ENCODE assay signal across 1 cellular context in the genomic region with DNA sequence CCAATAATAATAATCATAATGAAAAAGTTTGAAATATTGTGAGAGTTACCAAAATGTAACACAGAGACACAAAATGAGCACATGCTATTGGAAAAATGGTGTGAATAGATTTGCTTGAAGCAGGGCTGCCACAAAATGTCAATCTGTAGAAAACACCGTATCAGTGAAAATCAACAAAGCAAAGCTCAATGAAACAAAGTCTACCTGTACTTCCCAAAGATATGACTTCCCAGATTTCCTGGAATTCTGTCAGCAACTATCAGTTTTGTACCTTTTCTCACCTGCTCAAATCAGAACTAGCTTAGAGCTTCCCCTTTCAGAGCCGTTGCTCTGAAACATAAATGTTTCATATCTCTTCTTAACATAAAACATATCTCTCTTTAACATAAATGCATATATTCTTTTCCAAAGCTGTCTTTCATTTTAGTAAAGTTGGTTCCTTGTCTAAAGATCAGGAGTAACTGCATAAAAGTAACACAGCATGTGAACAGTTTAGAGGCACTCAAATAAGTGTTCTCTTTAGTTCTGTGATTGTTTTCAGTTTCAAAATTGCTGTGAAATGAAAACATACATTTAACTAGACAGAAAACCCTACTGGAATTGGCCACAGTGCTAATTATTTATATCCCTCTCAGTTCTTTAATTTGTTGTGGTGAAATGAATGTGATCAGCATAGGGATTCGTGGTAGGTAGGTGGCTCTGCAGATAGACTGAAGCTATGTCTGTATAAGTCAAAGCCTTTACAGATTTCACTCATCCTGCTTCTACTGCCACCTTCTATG.
TF ChIP-seq lines count a peak whose summit lies in the region.

No MANE protein-coding gene starts in this region.

TF ChIP-seq in HepG2, 621 proteins besides CTCF, POLR2A, EP300 and RAD21 (continued from another document):
- TF ChIP-seq, protein P1, sequence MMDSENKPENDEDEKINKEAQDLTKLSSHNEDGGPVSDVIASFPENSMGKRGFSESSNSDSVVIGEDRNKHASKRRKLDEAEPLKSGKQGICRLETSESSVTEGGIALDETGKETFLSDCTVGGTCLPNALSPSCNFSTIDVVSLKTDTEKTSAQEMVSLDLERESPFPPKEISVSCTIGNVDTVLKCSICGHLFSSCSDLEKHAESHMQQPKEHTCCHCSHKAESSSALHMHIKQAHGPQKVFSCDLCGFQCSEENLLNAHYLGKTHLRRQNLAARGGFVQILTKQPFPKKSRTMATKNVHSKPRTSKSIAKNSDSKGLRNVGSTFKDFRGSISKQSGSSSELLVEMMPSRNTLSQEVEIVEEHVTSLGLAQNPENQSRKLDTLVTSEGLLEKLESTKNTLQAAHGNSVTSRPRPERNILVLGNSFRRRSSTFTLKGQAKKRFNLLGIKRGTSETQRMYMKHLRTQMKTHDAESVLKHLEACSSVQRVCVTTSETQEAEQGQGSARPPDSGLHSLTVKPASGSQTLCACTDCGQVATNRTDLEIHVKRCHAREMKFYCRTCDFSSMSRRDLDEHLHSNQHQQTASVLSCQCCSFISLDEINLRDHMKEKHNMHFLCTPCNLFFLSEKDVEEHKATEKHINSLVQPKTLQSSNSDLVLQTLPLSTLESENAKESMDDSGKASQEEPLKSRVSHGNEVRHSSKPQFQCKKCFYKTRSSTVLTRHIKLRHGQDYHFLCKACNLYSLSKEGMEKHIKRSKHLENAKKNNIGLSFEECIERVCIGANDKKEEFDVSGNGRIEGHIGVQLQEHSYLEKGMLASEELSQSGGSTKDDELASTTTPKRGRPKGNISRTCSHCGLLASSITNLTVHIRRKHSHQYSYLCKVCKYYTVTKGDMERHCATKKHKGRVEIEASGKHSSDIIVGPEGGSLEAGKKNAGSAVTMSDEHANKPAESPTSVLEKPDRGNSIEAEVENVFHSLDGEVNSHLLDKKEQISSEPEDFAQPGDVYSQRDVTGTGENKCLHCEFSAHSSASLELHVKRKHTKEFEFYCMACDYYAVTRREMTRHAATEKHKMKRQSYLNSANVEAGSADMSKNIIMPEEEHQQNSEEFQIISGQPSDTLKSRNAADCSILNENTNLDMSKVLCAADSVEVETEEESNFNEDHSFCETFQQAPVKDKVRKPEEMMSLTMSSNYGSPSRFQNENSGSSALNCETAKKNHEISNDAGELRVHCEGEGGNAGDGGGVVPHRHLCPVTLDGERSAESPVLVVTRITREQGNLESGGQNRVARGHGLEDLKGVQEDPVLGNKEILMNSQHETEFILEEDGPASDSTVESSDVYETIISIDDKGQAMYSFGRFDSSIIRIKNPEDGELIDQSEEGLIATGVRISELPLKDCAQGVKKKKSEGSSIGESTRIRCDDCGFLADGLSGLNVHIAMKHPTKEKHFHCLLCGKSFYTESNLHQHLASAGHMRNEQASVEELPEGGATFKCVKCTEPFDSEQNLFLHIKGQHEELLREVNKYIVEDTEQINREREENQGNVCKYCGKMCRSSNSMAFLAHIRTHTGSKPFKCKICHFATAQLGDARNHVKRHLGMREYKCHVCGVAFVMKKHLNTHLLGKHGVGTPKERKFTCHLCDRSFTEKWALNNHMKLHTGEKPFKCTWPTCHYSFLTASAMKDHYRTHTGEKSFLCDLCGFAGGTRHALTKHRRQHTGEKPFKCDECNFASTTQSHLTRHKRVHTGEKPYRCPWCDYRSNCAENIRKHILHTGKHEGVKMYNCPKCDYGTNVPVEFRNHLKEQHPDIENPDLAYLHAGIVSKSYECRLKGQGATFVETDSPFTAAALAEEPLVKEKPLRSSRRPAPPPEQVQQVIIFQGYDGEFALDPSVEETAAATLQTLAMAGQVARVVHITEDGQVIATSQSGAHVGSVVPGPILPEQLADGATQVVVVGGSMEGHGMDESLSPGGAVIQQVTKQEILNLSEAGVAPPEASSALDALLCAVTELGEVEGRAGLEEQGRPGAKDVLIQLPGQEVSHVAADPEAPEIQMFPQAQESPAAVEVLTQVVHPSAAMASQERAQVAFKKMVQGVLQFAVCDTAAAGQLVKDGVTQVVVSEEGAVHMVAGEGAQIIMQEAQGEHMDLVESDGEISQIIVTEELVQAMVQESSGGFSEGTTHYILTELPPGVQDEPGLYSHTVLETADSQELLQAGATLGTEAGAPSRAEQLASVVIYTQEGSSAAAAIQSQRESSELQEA (CRISPR knock-in tag; IDR thresholded peaks at IDR 0.05; ENCODE audit: not compliant biosample characterization) = no peak
- TF ChIP-seq RXRA (CRISPR knock-in tag; IDR thresholded peaks at IDR 0.05) = no peak
- no peak for TF ChIP-seq NFE2L2 (IDR thresholded peaks at IDR 0.05; ENCODE audit: low read length)
- no peak for TF ChIP-seq MBD4 (IDR thresholded peaks at IDR 0.05; ENCODE audit: borderline replicate concordance, low read length)
- TF ChIP-seq DNMT3B (CRISPR knock-in tag; conservative IDR thresholded peaks at IDR 0.05) = no peak
- no peak for TF ChIP-seq ZNF768 (CRISPR knock-in tag; IDR thresholded peaks at IDR 0.05)
- no peak for TF ChIP-seq KAT2B (IDR thresholded peaks at IDR 0.05; ENCODE audit: borderline replicate concordance, low read depth, low read length)
- no peak for TF ChIP-seq ATAD3A (CRISPR knock-in tag; IDR thresholded peaks at IDR 0.05)
- TF ChIP-seq, protein P2, sequence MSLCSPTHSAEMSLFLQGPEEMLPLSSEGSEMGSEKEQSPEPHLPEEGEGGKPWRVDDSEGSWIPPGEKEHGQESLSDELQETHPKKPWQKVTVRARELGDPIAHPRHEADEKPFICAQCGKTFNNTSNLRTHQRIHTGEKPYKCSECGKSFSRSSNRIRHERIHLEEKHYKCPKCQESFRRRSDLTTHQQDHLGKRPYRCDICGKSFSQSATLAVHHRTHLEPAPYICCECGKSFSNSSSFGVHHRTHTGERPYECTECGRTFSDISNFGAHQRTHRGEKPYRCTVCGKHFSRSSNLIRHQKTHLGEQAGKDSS (CRISPR knock-in tag; IDR thresholded peaks at IDR 0.05; ENCODE audit: borderline replicate concordance, low read depth) = no peak
- no peak for TF ChIP-seq NFIC (IDR thresholded peaks at IDR 0.05; ENCODE audit: low read length)
- TF ChIP-seq, protein P3, sequence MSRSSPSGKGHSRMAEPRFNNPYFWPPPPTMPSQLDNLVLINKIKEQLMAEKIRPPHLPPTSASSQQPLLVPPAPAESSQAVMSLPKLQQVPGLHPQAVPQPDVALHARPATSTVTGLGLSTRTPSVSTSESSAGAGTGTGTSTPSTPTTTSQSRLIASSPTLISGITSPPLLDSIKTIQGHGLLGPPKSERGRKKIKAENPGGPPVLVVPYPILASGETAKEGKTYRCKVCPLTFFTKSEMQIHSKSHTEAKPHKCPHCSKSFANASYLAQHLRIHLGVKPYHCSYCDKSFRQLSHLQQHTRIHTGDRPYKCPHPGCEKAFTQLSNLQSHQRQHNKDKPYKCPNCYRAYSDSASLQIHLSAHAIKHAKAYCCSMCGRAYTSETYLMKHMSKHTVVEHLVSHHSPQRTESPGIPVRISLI (CRISPR knock-in tag; IDR thresholded peaks at IDR 0.05; ENCODE audit: borderline replicate concordance) = no peak
- no peak for TF ChIP-seq PCBP2 (optimal IDR thresholded peaks at IDR 0.05; ENCODE audit: low read depth, low read length, poor library complexity, severe bottlenecking)
- no peak for TF ChIP-seq ZNF556 (CRISPR knock-in tag; IDR thresholded peaks at IDR 0.05; ENCODE audit: borderline replicate concordance)
